ENCODE assay signal across 1 cellular context in genomic region chr16:46510-46909, GRCh38.
TF ChIP-seq lines count a peak whose summit lies in the region.

No MANE protein-coding gene starts in this region.

TF ChIP-seq in HEK293, 187 proteins besides CTCF, POLR2A, EP300 and RAD21 (continued from another document and continues in another):
- TF ChIP-seq ZBTB11 (tag by site-specific recombination; conservative IDR thresholded peaks at IDR 0.05; ENCODE audit: low read depth) (peak; percentile 90), ZNF501 (tag by site-specific recombination; IDR thresholded peaks at IDR 0.05) (peak; percentile 95), ZNF19 (tag by site-specific recombination; IDR thresholded peaks at IDR 0.05; ENCODE audit: low read depth) (peak; percentile 94), ZNF366 (tag by site-specific recombination; conservative IDR thresholded peaks at IDR 0.05) (peak; percentile 49; the same call in 1 of the 2 replicates), AEBP2 (tag by site-specific recombination; IDR thresholded peaks at IDR 0.05; ENCODE audit: borderline replicate concordance) (peak; percentile 96), ZNF645 (tag by site-specific recombination; IDR thresholded peaks at IDR 0.05) (peak; percentile 56; the same call in 1 of the 2 replicates), ZNF623 (tag by site-specific recombination; IDR thresholded peaks at IDR 0.05) (peak; percentile 92), MZF1 (tag by site-specific recombination; IDR thresholded peaks at IDR 0.05; ENCODE audit: borderline replicate concordance) (peak; percentile 84; the same call in 1 of the 2 replicates), REST (tag by site-specific recombination; IDR thresholded peaks at IDR 0.05) (peak; percentile 89), PRDM4 (tag by site-specific recombination; IDR thresholded peaks at IDR 0.05) (peak; percentile 48; the same call in 1 of the 2 replicates), REPIN1 (tag by site-specific recombination; IDR thresholded peaks at IDR 0.05; ENCODE audit: low read depth) (peak; percentile 56; the same call in 1 of the 2 replicates), ZNF529 (tag by site-specific recombination; IDR thresholded peaks at IDR 0.05; ENCODE audit: insufficient replicate concordance) (peak; percentile 83), ZNF155 (tag by site-specific recombination; IDR thresholded peaks at IDR 0.05) (0 out of 2 replicates have a peak, but pooled peaks have one; percentile 83), ZBTB21 (tag by site-specific recombination; IDR thresholded peaks at IDR 0.05) (peak; percentile 81), ZNF157 (tag by site-specific recombination; IDR thresholded peaks at IDR 0.05) (0 out of 2 replicates have a peak, but pooled peaks have one; percentile 24), ZNF138 (tag by site-specific recombination; IDR thresholded peaks at IDR 0.05; ENCODE audit: borderline replicate concordance) (peak; percentile 98), OVOL3 (tag by site-specific recombination; IDR thresholded peaks at IDR 0.05) (peak; percentile 89; the same call in 1 of the 2 replicates), ZNF10 (tag by site-specific recombination; IDR thresholded peaks at IDR 0.05) (peak; percentile 30; the same call in 1 of the 2 replicates), ZEB2 (tag by site-specific recombination; IDR thresholded peaks at IDR 0.05) (peak; percentile 36; the same call in 1 of the 2 replicates), RBAK (tag by site-specific recombination; IDR thresholded peaks at IDR 0.05) (peak; percentile 90), ZBTB8A (tag by site-specific recombination; IDR thresholded peaks at IDR 0.05) (peak; percentile 93), ZNF580 (tag by site-specific recombination; IDR thresholded peaks at IDR 0.05) (peak; percentile 91), ZNF548 (tag by site-specific recombination; IDR thresholded peaks at IDR 0.05) (0 out of 2 replicates have a peak, but pooled peaks have one; percentile 33), ZNF221 (tag by site-specific recombination; IDR thresholded peaks at IDR 0.05; ENCODE audit: borderline replicate concordance) (peak; percentile 95; the same call in 1 of the 2 replicates), ZNF292 (tag by site-specific recombination; IDR thresholded peaks at IDR 0.05; ENCODE audit: borderline replicate concordance, low read depth) (peak; percentile 99), SCRT2 (tag by site-specific recombination; IDR thresholded peaks at IDR 0.05) (peak; percentile 34; the same call in 1 of the 2 replicates), ZNF223 (tag by site-specific recombination; IDR thresholded peaks at IDR 0.05) (peak; percentile 89), ZNF341 (tag by site-specific recombination; IDR thresholded peaks at IDR 0.05; ENCODE audit: low read depth) (peak; percentile 56), ZNF704 (tag by site-specific recombination; IDR thresholded peaks at IDR 0.05) (peak; percentile 74; the same call in 1 of the 2 replicates), ZNF394 (tag by site-specific recombination; IDR thresholded peaks at IDR 0.05; ENCODE audit: borderline replicate concordance) (peak; percentile 100), ZNF555 (tag by site-specific recombination; conservative IDR thresholded peaks at IDR 0.05) (peak; percentile 99), SP3 (tag by site-specific recombination; IDR thresholded peaks at IDR 0.05) (0 out of 2 replicates have a peak, but pooled peaks have one; percentile 24), KLF7 (tag by site-specific recombination; IDR thresholded peaks at IDR 0.05; ENCODE audit: borderline replicate concordance) (peak; percentile 77; the same call in 1 of the 2 replicates), TSHZ1 (tag by site-specific recombination; IDR thresholded peaks at IDR 0.05; ENCODE audit: borderline replicate concordance) (peak; percentile 59; the same call in 1 of the 2 replicates), ZFP3 (tag by site-specific recombination; IDR thresholded peaks at IDR 0.05; ENCODE audit: low read depth) (peak; percentile 64), ZNF610 (tag by site-specific recombination; IDR thresholded peaks at IDR 0.05; ENCODE audit: borderline replicate concordance) (peak; percentile 68; the same call in 1 of the 2 replicates), ZNF23 (tag by site-specific recombination; IDR thresholded peaks at IDR 0.05; ENCODE audit: borderline replicate concordance) (peak; percentile 54; the same call in 1 of the 2 replicates), ZNF654 (tag by site-specific recombination; IDR thresholded peaks at IDR 0.05; ENCODE audit: low read depth) (peak; percentile 68), ZSCAN4 (tag by site-specific recombination; IDR thresholded peaks at IDR 0.05) (0 out of 2 replicates have a peak, but pooled peaks have one; percentile 37), ZNF514 (tag by site-specific recombination; IDR thresholded peaks at IDR 0.05) (peak; percentile 87; the same call in 1 of the 2 replicates), ZNF585B (tag by site-specific recombination; IDR thresholded peaks at IDR 0.05) (peak; percentile 25; the same call in 1 of the 2 replicates)
